ENCODE assay signal across 1 cellular context in genomic region chr3:65583203-65583602, GRCh38.
TF ChIP-seq lines count a peak whose summit lies in the region.

No MANE protein-coding gene starts in this region.

TF ChIP-seq in GM23338, 12 proteins besides CTCF, POLR2A, EP300 and RAD21:
- no peak for TF ChIP-seq ZNF462 (CRISPR knock-in tag; IDR thresholded peaks at IDR 0.05)
- no peak for TF ChIP-seq NANOG (IDR thresholded peaks at IDR 0.05; ENCODE audit: borderline replicate concordance)
- TF ChIP-seq ZNF114 (CRISPR knock-in tag; IDR thresholded peaks at IDR 0.05): no peak
- TF ChIP-seq CREB1 (CRISPR knock-in tag; IDR thresholded peaks at IDR 0.05; ENCODE audit: low read depth): no peak
- TF ChIP-seq JUNB (IDR thresholded peaks at IDR 0.05; ENCODE audit: unreplicated experiment): no peak
- TF ChIP-seq EZH2phosphoT487 (IDR thresholded peaks at IDR 0.05; ENCODE audit: unreplicated experiment): no peak
- TF ChIP-seq STAT1 (IDR thresholded peaks at IDR 0.05; ENCODE audit: unreplicated experiment): no peak
TF ChIP-seq in GM23338: peak in this region for 0.
